In genomic region chr4:26568446-26568994, GRCh38 we compare ENCODE assay signal across 1 cellular context.
TF ChIP-seq lines count a peak whose summit lies in the region.

No MANE protein-coding gene starts in this region.

TF ChIP-seq in WTC11, 78 proteins besides CTCF, POLR2A, EP300 and RAD21 (continued from another document):
- no peak for TF ChIP-seq ZNF532 (CRISPR knock-in tag; IDR thresholded peaks at IDR 0.05; ENCODE audit: borderline replicate concordance)
- TF ChIP-seq SOX15 (CRISPR knock-in tag; IDR thresholded peaks at IDR 0.05): no peak
- no peak for TF ChIP-seq NFYB (CRISPR knock-in tag; conservative IDR thresholded peaks at IDR 0.05; ENCODE audit: low read depth)
- no peak for TF ChIP-seq AR (CRISPR knock-in tag; IDR thresholded peaks at IDR 0.05)
- TF ChIP-seq ATF6 (CRISPR knock-in tag; IDR thresholded peaks at IDR 0.05): no peak
- TF ChIP-seq FOXJ3 (CRISPR knock-in tag; IDR thresholded peaks at IDR 0.05; ENCODE audit: borderline replicate concordance): no peak
- no peak for TF ChIP-seq ESRRA (CRISPR knock-in tag; IDR thresholded peaks at IDR 0.05; ENCODE audit: borderline replicate concordance)
- TF ChIP-seq E2F1 (CRISPR knock-in tag; IDR thresholded peaks at IDR 0.05): no peak
- TF ChIP-seq IRF2 (CRISPR knock-in tag; IDR thresholded peaks at IDR 0.05; ENCODE audit: borderline replicate concordance, low read depth): no peak
- TF ChIP-seq ZBTB43 (CRISPR knock-in tag; IDR thresholded peaks at IDR 0.05): no peak
- TF ChIP-seq USF1 (CRISPR knock-in tag; IDR thresholded peaks at IDR 0.05): no peak
TF ChIP-seq in WTC11: peak in this region for 0.
